Comparison of ENCODE assay signal across 21 cellular contexts in the genomic region with DNA sequence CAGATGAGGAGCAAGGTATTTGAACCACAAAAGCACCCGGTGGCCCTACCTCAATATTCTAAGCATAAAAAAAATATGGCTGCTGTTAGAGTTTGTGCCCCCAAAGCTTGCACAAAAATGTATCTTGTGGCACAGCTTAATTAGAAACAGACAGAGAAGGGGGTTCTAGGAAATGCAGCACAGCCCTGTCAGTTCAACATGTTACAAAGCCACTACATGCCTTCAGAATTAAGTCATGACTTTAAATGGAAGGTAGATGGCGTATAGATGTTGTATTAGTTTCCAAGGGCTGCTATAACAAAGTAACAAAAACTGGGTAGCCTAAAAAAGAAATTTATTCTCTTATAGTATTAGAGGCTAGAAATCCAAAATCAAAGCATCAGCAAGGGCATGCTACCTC.
DNase-seq lines count a peak whose midpoint lies in the region; ATAC-seq and TF ChIP-seq lines count a peak whose summit lies in the region.
"Had no signal": no experiment of that assay in that cellular context is flagged by ENCODE, and none has a peak within 500 bp of the region (broad histone marks: within the 10 kb centered on the region; RNA-seq: fewer than 3 reads in every experiment).

No MANE protein-coding gene starts in this region.

- DNase-seq in left ventricle myocardium inferior (no peak), Right ventricle myocardium superior (no peak), adipocyte (ENCODE audit: low read depth) (peak; percentile 22), foreskin fibroblast (peak; percentile 12 to 42), SIG-M5 treated with dmso at 0.1 percent for 504 hours (lab: John Stamatoyannopoulos, UW; ENCODE audit: unreplicated experiment) (no peak), CD1c-positive myeloid dendritic cell (ENCODE audit: extremely low spot score) (no peak)
- DNase-seq: activated T-cell treated with anti-CD3 and anti-CD28 coated beads, Interleukin-2, amount 50 U/mL, for 24 hours; caudate nucleus; effector memory CD8-positive, alpha-beta T cell; GDM1; mammary epithelial cell; MM.1S; natural killer cell; NCI-H187; NCI-H510A treated with DMSO at 0.1 percent for 48 hours; posterior cingulate gyrus had no signal

- H3K9me3 ChIP-seq in left ventricle myocardium inferior (replicated peaks) = no peaks in the 10 kb centered on the region
- no peaks in the 10 kb centered on the region for H3K9me3 ChIP-seq in adipocyte (ENCODE audit: control insufficient read depth, low read length)
- H3K9me3 ChIP-seq: gastroesophageal sphincter, tibial nerve had no signal

- H3K4me1 ChIP-seq in left ventricle myocardium inferior (peaks cover 25% of the 10 kb centered on the region), adipocyte (ENCODE audit: control insufficient read depth, insufficient read depth, low read length) (no peaks in the 10 kb centered on the region)
- H3K4me1 ChIP-seq: tibial nerve had no signal

- ATAC-seq in Right ventricle myocardium superior (ENCODE audit: poor library complexity) (no peak), GM21381 (IDR thresholded peaks at IDR 0.05; ENCODE audit: unreplicated experiment) (no peak), GM21529 (IDR thresholded peaks at IDR 0.05; ENCODE audit: unreplicated experiment) (no peak)
- ATAC-seq: effector memory CD8-positive, alpha-beta T cell; gastroesophageal sphincter; natural killer cell; stimulated activated memory B cell treated with anti-CD40 and anti-IgM and Interleukin-4, amounts not matched to agents 10 μg/mL and 1 μg/mL and 100 μg/mL, for 72 hours had no signal

- no peak overlapping the region for H3K4me3 ChIP-seq in left ventricle myocardium inferior
- no peak overlapping the region for H3K4me3 ChIP-seq in adipocyte (ENCODE audit: low read length)
- no peak overlapping the region for H3K4me3 ChIP-seq in foreskin fibroblast (ENCODE audit: low read depth in 1 of 2, low read length in 2 of 2)
- H3K4me3 ChIP-seq: gastroesophageal sphincter, tibial nerve had no signal

- TF ChIP-seq CTCF in left ventricle myocardium inferior (IDR thresholded peaks at IDR 0.05; ENCODE audit: borderline replicate concordance) (no peak), foreskin fibroblast (IDR thresholded peaks at IDR 0.05; ENCODE audit: low read depth, low read length) (no peak)

- H3K9ac ChIP-seq in adipocyte (ENCODE audit: low read length) = no peak overlapping the region

- intact Hi-C loops in left ventricle myocardium inferior (cut with micrococcal nuclease) = no loop called here
- intact Hi-C loops in Right ventricle myocardium superior (cut with DNase I) = no loop called here

- H3K27me3 ChIP-seq in left ventricle myocardium inferior (ENCODE audit: low read depth) (no peaks in the 10 kb centered on the region), adipocyte (replicated peaks; ENCODE audit: control insufficient read depth, insufficient read depth, low read length) (no peaks in the 10 kb centered on the region)
- H3K27me3 ChIP-seq: gastroesophageal sphincter, tibial nerve had no signal

- H3K27ac ChIP-seq in left ventricle myocardium inferior (replicated peaks) = peak overlapping the region; percentile 76
- H3K27ac ChIP-seq: gastroesophageal sphincter had no signal

- H3K36me3 ChIP-seq in left ventricle myocardium inferior (no peaks in the 10 kb centered on the region), adipocyte (ENCODE audit: control insufficient read depth, insufficient read depth, low read length, severe bottlenecking) (no peaks in the 10 kb centered on the region)
- H3K36me3 ChIP-seq: gastroesophageal sphincter, tibial nerve had no signal

Comparison
In these comparisons a context has a peak if more than half of its experiments do, and no peak if none do; other contexts are left out.
1. DNase-seq: peak in adipocyte (single experiment) and foreskin fibroblast (2 of 2); none in left ventricle myocardium inferior (single experiment), Right ventricle myocardium superior (single experiment), SIG-M5 treated with dmso at 0.1 percent for 504 hours (single experiment) and CD1c-positive myeloid dendritic cell (single experiment).